21 cellular contexts compared by ENCODE assay signal in the genomic region with DNA sequence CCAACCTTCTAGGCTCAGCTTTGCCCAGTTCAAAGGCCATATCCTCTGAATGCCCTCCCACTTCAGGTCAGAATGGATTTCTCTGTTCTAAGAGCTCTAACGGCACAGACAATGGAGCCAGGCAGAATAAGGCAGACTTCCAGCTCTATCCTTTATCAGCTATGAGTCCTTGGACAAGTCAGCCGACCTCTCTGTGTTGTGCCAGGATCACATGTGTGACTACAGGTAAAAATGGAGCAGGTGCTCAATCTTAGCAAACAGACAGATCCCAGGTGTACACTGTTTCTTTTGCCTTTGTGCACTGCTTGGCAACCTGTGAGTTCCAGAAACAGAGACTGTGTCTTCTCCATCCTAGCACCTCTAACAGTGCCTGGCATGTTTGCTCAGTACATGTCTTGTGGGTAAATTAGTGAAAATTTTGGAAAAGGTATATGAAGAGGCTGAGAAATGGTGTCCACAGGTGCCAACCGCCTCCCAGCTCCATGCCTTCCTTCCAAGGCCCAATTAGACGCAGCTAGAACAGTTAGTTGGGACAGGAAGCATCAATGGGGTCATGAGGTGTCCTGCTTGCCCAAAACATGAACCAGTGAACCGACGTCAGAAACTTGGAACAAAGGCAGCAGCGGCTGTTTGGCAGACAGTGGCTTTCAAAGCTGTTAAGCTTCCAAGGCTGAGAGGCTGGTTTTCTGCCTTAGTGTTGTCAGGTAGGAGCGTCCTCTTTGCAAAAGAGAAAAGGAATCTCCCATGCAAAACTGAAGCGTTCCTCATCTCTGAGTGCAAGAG. TPM values are rescaled to one million over a fixed set of nuclear protein-coding genes. Genes with fewer than 3 reads are reported as not detected.
DNase-seq lines count a peak whose midpoint lies in the region; ATAC-seq, FAIRE-seq and TF ChIP-seq lines count a peak whose summit lies in the region.
"Had no signal": no experiment of that assay in that cellular context is flagged by ENCODE, and none has a peak within 500 bp of the region (broad histone marks: within the 10 kb centered on the region; RNA-seq: fewer than 3 reads in every experiment).

No MANE protein-coding gene starts in this region.

- no peaks in the 10 kb centered on the region for H3K9me3 Mint-ChIP-seq in activated naive CD4-positive, alpha-beta T cell treated with anti-CD3 and anti-CD28 coated beads, Interleukin-2, amount 50 U/mL, for 24 hours
- H3K9me3 Mint-ChIP-seq in activated naive CD4-positive, alpha-beta T cell treated with anti-CD3 and anti-CD28 coated beads, Interleukin-2, amount 50 U/mL, for 72 hours = no peaks in the 10 kb centered on the region
- no peaks in the 10 kb centered on the region for H3K9me3 Mint-ChIP-seq in activated B cell treated with CpG ODN at 0.5 μM for 24 hours

- H3K4me1 Mint-ChIP-seq in activated naive CD4-positive, alpha-beta T cell treated with anti-CD3 and anti-CD28 coated beads, Interleukin-2, amount 50 U/mL, for 24 hours = peaks cover 37% of the 10 kb centered on the region
- H3K4me1 Mint-ChIP-seq in activated B cell treated with CpG ODN at 0.5 μM for 24 hours = peaks cover 37% of the 10 kb centered on the region

- CTCF ChIA-PET in activated B cell treated with CpG ODN at 0.5 μM for 24 hours (lab: Charles Lee) = interaction anchor here (1.7 kb wide), 1 partner anchor 398 kb away, joined by 4 read pairs; no protein-coding TSS in a partner anchor

- H3K36me3 Mint-ChIP-seq in activated naive CD4-positive, alpha-beta T cell treated with anti-CD3 and anti-CD28 coated beads, Interleukin-2, amount 50 U/mL, for 24 hours = peaks cover 22% of the 10 kb centered on the region
- H3K36me3 Mint-ChIP-seq in activated naive CD4-positive, alpha-beta T cell treated with anti-CD3 and anti-CD28 coated beads, Interleukin-2, amount 50 U/mL, for 72 hours = peaks cover 25 to 27% of the 10 kb centered on the region in 2 donors
- peaks cover 90% of the 10 kb centered on the region for H3K36me3 Mint-ChIP-seq in activated B cell treated with CpG ODN at 0.5 μM for 24 hours (ENCODE audit: low read depth)

- no peak for TF ChIP-seq CTCF in activated B cell treated with CpG ODN at 0.5 μM for 24 hours (IDR thresholded peaks at IDR 0.05)

- DNase-seq in activated naive CD4-positive, alpha-beta T cell treated with anti-CD3 and anti-CD28 coated beads, Interleukin-2, amount 50 U/mL, for 72 hours (ENCODE audit: low spot score in 2 of 2) = no peak
- DNase-seq in activated B cell treated with CpG ODN at 0.5 μM for 24 hours = no peak
- peak; percentile 79 for DNase-seq in medulla oblongata (ENCODE audit: extremely low spot score)
- DNase-seq in small intestine = peak; percentile 79
- no peak for DNase-seq in GM03348 (ENCODE audit: low spot score)
- no peak for DNase-seq in stimulated activated CD4-positive, alpha-beta T cell treated with anti-CD3 and anti-CD28 coated beads, Interleukin-12 subunit alpha, Interleukin-12 subunit beta, amount 100 ng/mL, for 4 hours
- DNase-seq: DMS 273 treated with DMSO at 0.1 percent for 48 hours, H7, IMR-90, Karpas-422, MG63, NCI-H1092, NCI-H146, NCI-H2081, NCI-H510A, NCI-H82 had no signal

- H3K27me3 Mint-ChIP-seq in activated naive CD4-positive, alpha-beta T cell treated with anti-CD3 and anti-CD28 coated beads, Interleukin-2, amount 50 U/mL, for 24 hours = no peaks in the 10 kb centered on the region
- H3K27me3 Mint-ChIP-seq in activated B cell treated with CpG ODN at 0.5 μM for 24 hours = no peaks in the 10 kb centered on the region

- H3K27me3 ChIP-seq in small intestine (ENCODE audit: control insufficient read depth in 2 of 2, insufficient read depth in 2 of 2, low read length in 2 of 2) = no peaks in the 10 kb centered on the region
- H3K27me3 ChIP-seq: MG63 had no signal

- no peaks in the 10 kb centered on the region for H3K9me3 ChIP-seq in small intestine (ENCODE audit: control insufficient read depth, low read depth)
- H3K9me3 ChIP-seq: MG63 had no signal

- WGBS in small intestine, 3 donors = 70 to 83% (median 74%) methylated on average over 9 of the region's 9 CpGs

- peaks cover 0 to 14% of the 10 kb centered on the region in 2 donors for H3K4me1 ChIP-seq in small intestine (ENCODE audit: control insufficient read depth in 2 of 2, insufficient read depth in 1 of 2, low read depth in 1 of 2, low read length in 1 of 2)

- H3K4me3 ChIP-seq in small intestine (ENCODE audit: low read depth in 1 of 2, low read length in 2 of 2) = no peak overlapping the region
- H3K4me3 ChIP-seq: MG63 had no signal

- H3K4me3 Mint-ChIP-seq in activated naive CD4-positive, alpha-beta T cell treated with anti-CD3 and anti-CD28 coated beads, Interleukin-2, amount 50 U/mL, for 24 hours = no peak overlapping the region
- no peak overlapping the region for H3K4me3 Mint-ChIP-seq in activated B cell treated with CpG ODN at 0.5 μM for 24 hours

- H3K36me3 ChIP-seq in small intestine (ENCODE audit: control insufficient read depth in 2 of 2, insufficient read depth in 2 of 2, low read length in 2 of 2) = peaks cover 10 to 28% of the 10 kb centered on the region in 2 donors

- intact Hi-C loops in activated B cell treated with CpG ODN at 0.5 μM for 24 hours (cut with micrococcal nuclease) = no loop called here

- POLR2A ChIA-PET in activated B cell treated with CpG ODN at 0.5 μM for 24 hours (lab: Charles Lee) = no interaction called here

- ATAC-seq in activated naive CD4-positive, alpha-beta T cell treated with anti-CD3 and anti-CD28 coated beads, Interleukin-2, amount 50 U/mL, for 72 hours = no peak
- ATAC-seq in activated B cell treated with CpG ODN at 0.5 μM for 24 hours (ENCODE audit: low read depth) (no peak), GM19351 (IDR thresholded peaks at IDR 0.05; ENCODE audit: unreplicated experiment) (no peak)

- no peak for FAIRE-seq in small intestine (lab: Jason Lieb, UNC)
- FAIRE-seq: A204.1, GM19239 had no signal

- H3K27ac ChIP-seq in small intestine (ENCODE audit: low read depth in 1 of 2, low read length in 1 of 2) = peak overlapping the region in 1 of 2 donors; percentile 20
- H3K27ac ChIP-seq: C4-2B had no signal

- H3K27ac Mint-ChIP-seq in activated naive CD4-positive, alpha-beta T cell treated with anti-CD3 and anti-CD28 coated beads, Interleukin-2, amount 50 U/mL, for 24 hours = peak overlapping the region; percentile 35
- peak overlapping the region in 1 of 2 donors; percentile 52 for H3K27ac Mint-ChIP-seq in activated naive CD4-positive, alpha-beta T cell treated with anti-CD3 and anti-CD28 coated beads, Interleukin-2, amount 50 U/mL, for 72 hours
- H3K27ac Mint-ChIP-seq in activated B cell treated with CpG ODN at 0.5 μM for 24 hours = peak overlapping the region; percentile 12

RNA-seq across cellular contexts. Expression of gene TLE3, which starts 28.7 kb away (rescaled TPM):
- 100 to 1,000 TPM in 1 of 2 donors, 10 to 100 TPM in 1; 82.9 to 171 TPM for total RNA-seq in activated naive CD4-positive, alpha-beta T cell treated with anti-CD3 and anti-CD28 coated beads, Interleukin-2, amount 50 U/mL, for 72 hours
- total RNA-seq in activated B cell treated with CpG ODN at 0.5 μM for 24 hours = 106 and 110 TPM in 2 replicates
- 10 to 100 TPM; 14.3 to 22.2 (median 14.6) TPM for polyA plus RNA-seq in small intestine

Comparison
In these comparisons a context has a peak if more than half of its experiments do, and no peak if none do; other contexts are left out.
1. DNase-seq: peak in medulla oblongata (single experiment) and small intestine (single experiment); none in activated naive CD4-positive, alpha-beta T cell treated with anti-CD3 and anti-CD28 coated beads, Interleukin-2, amount 50 U/mL, for 72 hours (0 of 2), activated B cell treated with CpG ODN at 0.5 μM for 24 hours (single experiment), GM03348 (single experiment) and stimulated activated CD4-positive, alpha-beta T cell treated with anti-CD3 and anti-CD28 coated beads, Interleukin-12 subunit alpha, Interleukin-12 subunit beta, amount 100 ng/mL, for 4 hours (single experiment).